Comparison of ENCODE assay signal across 1 cellular context in genomic region chr17:59752446-59752845, GRCh38.
TF ChIP-seq lines count a peak whose summit lies in the region.

No MANE protein-coding gene starts in this region.

TF ChIP-seq in SK-N-SH treated with all-trans-retinoic acid at 6 μM for 48 hours, 23 proteins besides CTCF, POLR2A, EP300 and RAD21 (continued from another document):
- TF ChIP-seq TSHZ2 (CRISPR knock-in tag; IDR thresholded peaks at IDR 0.05) (no peak), BACH2 (CRISPR knock-in tag; IDR thresholded peaks at IDR 0.05; ENCODE audit: borderline replicate concordance) (no peak)
- TF ChIP-seq, protein P1, sequence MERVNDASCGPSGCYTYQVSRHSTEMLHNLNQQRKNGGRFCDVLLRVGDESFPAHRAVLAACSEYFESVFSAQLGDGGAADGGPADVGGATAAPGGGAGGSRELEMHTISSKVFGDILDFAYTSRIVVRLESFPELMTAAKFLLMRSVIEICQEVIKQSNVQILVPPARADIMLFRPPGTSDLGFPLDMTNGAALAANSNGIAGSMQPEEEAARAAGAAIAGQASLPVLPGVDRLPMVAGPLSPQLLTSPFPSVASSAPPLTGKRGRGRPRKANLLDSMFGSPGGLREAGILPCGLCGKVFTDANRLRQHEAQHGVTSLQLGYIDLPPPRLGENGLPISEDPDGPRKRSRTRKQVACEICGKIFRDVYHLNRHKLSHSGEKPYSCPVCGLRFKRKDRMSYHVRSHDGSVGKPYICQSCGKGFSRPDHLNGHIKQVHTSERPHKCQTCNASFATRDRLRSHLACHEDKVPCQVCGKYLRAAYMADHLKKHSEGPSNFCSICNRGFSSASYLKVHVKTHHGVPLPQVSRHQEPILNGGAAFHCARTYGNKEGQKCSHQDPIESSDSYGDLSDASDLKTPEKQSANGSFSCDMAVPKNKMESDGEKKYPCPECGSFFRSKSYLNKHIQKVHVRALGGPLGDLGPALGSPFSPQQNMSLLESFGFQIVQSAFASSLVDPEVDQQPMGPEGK (CRISPR knock-in tag; IDR thresholded peaks at IDR 0.05; ENCODE audit: borderline replicate concordance) = no peak
